In the genomic region with DNA sequence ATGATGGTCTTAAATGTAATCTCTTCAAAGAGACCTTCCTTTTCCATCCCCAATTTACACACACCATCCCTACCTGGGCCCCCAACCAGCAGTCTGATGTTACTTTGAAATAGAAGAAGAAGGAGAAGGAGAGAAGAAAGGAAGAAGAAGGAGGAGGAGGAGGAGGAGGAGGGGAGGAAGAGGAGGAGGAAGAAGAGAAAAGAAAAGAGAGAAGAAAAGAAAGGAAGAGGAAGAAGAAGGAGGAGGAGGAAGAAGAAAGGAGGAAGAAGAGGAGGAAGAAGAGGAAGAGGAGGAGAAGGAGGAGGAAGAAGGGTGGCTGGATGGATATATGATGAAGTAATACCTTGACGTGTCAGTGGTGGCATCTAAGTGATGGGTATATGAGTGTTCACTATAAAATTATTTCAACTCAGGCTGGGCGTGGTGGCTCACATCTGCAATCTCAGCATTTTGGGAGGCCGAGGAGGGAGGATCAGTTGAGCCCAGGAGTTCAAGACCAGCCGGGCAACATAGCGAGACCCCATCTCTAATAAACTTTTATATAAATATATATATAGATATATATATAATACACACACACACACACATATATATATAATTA, we compare ENCODE assay signal across 19 cellular contexts. TPM values are rescaled to one million over a fixed set of nuclear protein-coding genes. Genes with fewer than 3 reads are reported as not detected.
DNase-seq lines count a peak whose midpoint lies in the region; ATAC-seq and TF ChIP-seq lines count a peak whose summit lies in the region.
"Had no signal": no experiment of that assay in that cellular context is flagged by ENCODE, and none has a peak within 500 bp of the region (broad histone marks: within the 10 kb centered on the region; RNA-seq: fewer than 3 reads in every experiment).

No MANE protein-coding gene starts in this region.

- intact Hi-C loops in dorsolateral prefrontal cortex (cut with DNase I), result loop anchor here in 1 of 2 donors (10.0 kb wide), 1 partner anchor 270 kb away; no protein-coding TSS in a partner anchor
- intact Hi-C loops in left cardiac atrium (cut with DNase I), result loop anchor here (5.0 to 10.0 kb wide), 2 partner anchors 130 to 212 kb away; partner anchors contain the start of gene NCCRP1 (in 1 of the 2)

- CTCF ChIA-PET in HEK293 (lab: Yijun Ruan, JAX), result interaction anchor here (0.7 to 2.7 kb wide), 2 partner anchors 112 to 202 kb away, joined by 3 to 12 read pairs; no protein-coding TSS in a partner anchor

- no peaks in the 10 kb centered on the region; a peak in 1 of 3 replicates for H3K36me3 ChIP-seq in HEK293 (ENCODE audit: control insufficient read depth in 2 of 2, insufficient read depth in 1 of 2, low read length in 2 of 2)

- POLR2A ChIA-PET in HEK293 (lab: Yijun Ruan, JAX), result no interaction called here

- no peak overlapping the region for H3K4me3 Mint-ChIP-seq in activated naive CD8-positive, alpha-beta T cell
- no peak overlapping the region for H3K4me3 Mint-ChIP-seq in activated naive CD8-positive, alpha-beta T cell treated with anti-CD3 and anti-CD28 coated beads for 36 hours
- H3K4me3 Mint-ChIP-seq in glutamatergic neuron (ENCODE audit: unreplicated experiment), result no peak overlapping the region

- ATAC-seq in left cardiac atrium, result no peak

- H3K27ac ChIP-seq in HEK293 (ENCODE audit: extremely low read depth, low read depth, low read length) (no peak overlapping the region), dorsolateral prefrontal cortex (no peak overlapping the region)
- H3K27ac ChIP-seq: RWPE1 had no signal

- H3K27me3 Mint-ChIP-seq in activated naive CD8-positive, alpha-beta T cell, result no peaks in the 10 kb centered on the region
- no peaks in the 10 kb centered on the region for H3K27me3 Mint-ChIP-seq in activated naive CD8-positive, alpha-beta T cell treated with anti-CD3 and anti-CD28 coated beads for 36 hours
- H3K27me3 Mint-ChIP-seq in glutamatergic neuron (ENCODE audit: unreplicated experiment), result peaks cover 20% of the 10 kb centered on the region

- H3K27me3 ChIP-seq in dorsolateral prefrontal cortex, result no peaks in the 10 kb centered on the region

- H3K27ac Mint-ChIP-seq in activated naive CD8-positive, alpha-beta T cell, result peak overlapping the region; percentile 34
- no peak overlapping the region for H3K27ac Mint-ChIP-seq in activated naive CD8-positive, alpha-beta T cell treated with anti-CD3 and anti-CD28 coated beads for 36 hours
- peak overlapping the region; percentile 33 for H3K27ac Mint-ChIP-seq in glutamatergic neuron (ENCODE audit: unreplicated experiment)

- no peak for DNase-seq in activated naive CD8-positive, alpha-beta T cell treated with anti-CD3 and anti-CD28 coated beads for 36 hours
- DNase-seq in glutamatergic neuron, result no peak
- no peak for DNase-seq in dorsolateral prefrontal cortex
- no peak for DNase-seq in left cardiac atrium
- no peak for DNase-seq in NCI-H2227 (lab: John Stamatoyannopoulos, UW; ENCODE audit: unreplicated experiment)
- DNase-seq: C1 segment of cervical spinal cord, DMS 273 treated with DMSO at 0.1 percent for 48 hours, DND-41, KBM-7, NCI-H1417 treated with DMSO at 0.1 percent for 48 hours, NCI-H187 treated with DMSO at 0.1 percent for 48 hours, NCI-H345, NCI-H524 treated with DMSO at 0.1 percent for 48 hours, SIG-M5 had no signal

- no peaks in the 10 kb centered on the region for H3K9me3 ChIP-seq in HEK293 (ENCODE audit: control insufficient read depth, insufficient read depth, low read depth, low read length)

- peaks cover 36% of the 10 kb centered on the region for H3K4me1 Mint-ChIP-seq in activated naive CD8-positive, alpha-beta T cell (ENCODE audit: low read depth)
- H3K4me1 Mint-ChIP-seq in activated naive CD8-positive, alpha-beta T cell treated with anti-CD3 and anti-CD28 coated beads for 36 hours, result peaks cover 22% of the 10 kb centered on the region
- peaks cover 19% of the 10 kb centered on the region for H3K4me1 Mint-ChIP-seq in glutamatergic neuron (ENCODE audit: low read depth, unreplicated experiment)

- no peak for TF ChIP-seq CTCF in HEK293 (tag by site-specific recombination; IDR thresholded peaks at IDR 0.05)
- TF ChIP-seq CTCF in glutamatergic neuron (IDR thresholded peaks at IDR 0.05; ENCODE audit: partially characterized antibody, unreplicated experiment), result no peak
- no peak for TF ChIP-seq CTCF in dorsolateral prefrontal cortex (IDR thresholded peaks at IDR 0.05 in 54 of 56, conservative IDR thresholded peaks at IDR 0.05 in 2 of 56; ENCODE audit: low read depth in 1 of 56, partially characterized antibody in 56 of 56)

- H3K4me1 ChIP-seq in HEK293 (ENCODE audit: control insufficient read depth, insufficient read depth, low read length), result peaks cover 5% of the 10 kb centered on the region

- H3K36me3 Mint-ChIP-seq in activated naive CD8-positive, alpha-beta T cell, result no peaks in the 10 kb centered on the region
- H3K36me3 Mint-ChIP-seq in activated naive CD8-positive, alpha-beta T cell treated with anti-CD3 and anti-CD28 coated beads for 36 hours, result peaks cover 12% of the 10 kb centered on the region
- no peaks in the 10 kb centered on the region for H3K36me3 Mint-ChIP-seq in glutamatergic neuron (ENCODE audit: unreplicated experiment)

- H3K4me3 ChIP-seq in HEK293 (ENCODE audit: low read depth, low read length) (no peak overlapping the region), dorsolateral prefrontal cortex (no peak overlapping the region)

- no peaks in the 10 kb centered on the region for H3K9me3 Mint-ChIP-seq in activated naive CD8-positive, alpha-beta T cell (ENCODE audit: low read depth)
- no peaks in the 10 kb centered on the region for H3K9me3 Mint-ChIP-seq in activated naive CD8-positive, alpha-beta T cell treated with anti-CD3 and anti-CD28 coated beads for 36 hours
- peaks cover 25% of the 10 kb centered on the region for H3K9me3 Mint-ChIP-seq in glutamatergic neuron (ENCODE audit: unreplicated experiment)

TF ChIP-seq in HEK293, 187 proteins besides CTCF, POLR2A, EP300 and RAD21 (continues in another document):
- no peak for TF ChIP-seq ZNF341 (tag by site-specific recombination; IDR thresholded peaks at IDR 0.05; ENCODE audit: low read depth)
- peak; percentile 99 for TF ChIP-seq ZNF366 (tag by site-specific recombination; conservative IDR thresholded peaks at IDR 0.05)
- TF ChIP-seq PRDM1 (tag by site-specific recombination; IDR thresholded peaks at IDR 0.05), result peak; percentile 73
- peak; percentile 56; the same call in 1 of the 2 replicates for TF ChIP-seq KLF8 (tag by site-specific recombination; IDR thresholded peaks at IDR 0.05)
- peak; percentile 95 for TF ChIP-seq EGR2 (tag by site-specific recombination; IDR thresholded peaks at IDR 0.05; ENCODE audit: low read depth)
- peak; percentile 100 for TF ChIP-seq ZNF513 (tag by site-specific recombination; IDR thresholded peaks at IDR 0.05)
- no peak for TF ChIP-seq ZBTB10 (tag by site-specific recombination; IDR thresholded peaks at IDR 0.05)

RNA-seq across cellular contexts. Expression of gene LRFN1, which starts 3.7 kb away (rescaled TPM):
- total RNA-seq in activated naive CD8-positive, alpha-beta T cell treated with anti-CD3 and anti-CD28 coated beads for 36 hours, result 1 to 10 TPM; 4.6 to 5.1 TPM
- total RNA-seq in glutamatergic neuron (ENCODE audit: unreplicated experiment) (56.3 TPM), dorsolateral prefrontal cortex (10 to 100 TPM in 115 of 120 experiments, 1 to 10 TPM in 5; 6.4 to 25.4 (median 16.9) TPM), left cardiac atrium (1 to 10 TPM in 1 of 2 donors, under 1 TPM in 1; 0.55 to 1.4 TPM)

RNA-seq across cellular contexts. Expression of gene GMFG, which starts 11.5 kb away (rescaled TPM):
- total RNA-seq in activated naive CD8-positive, alpha-beta T cell treated with anti-CD3 and anti-CD28 coated beads for 36 hours, result 100 to 1,000 TPM; 232 to 240 TPM
- total RNA-seq in glutamatergic neuron (ENCODE audit: unreplicated experiment) (1.2 TPM), dorsolateral prefrontal cortex (10 to 100 TPM in 94 of 120 experiments, 1 to 10 TPM in 26; 4.4 to 36.5 (median 12.4) TPM), left cardiac atrium (10 to 100 TPM; 29.6 to 43.8 TPM)
- total RNA-seq: G401 had no signal

RNA-seq across cellular contexts. Expression of gene SAMD4B, which starts 17.9 kb away (rescaled TPM):
- total RNA-seq in activated naive CD8-positive, alpha-beta T cell treated with anti-CD3 and anti-CD28 coated beads for 36 hours, result 10 to 100 TPM; 36.2 to 36.5 TPM
- 119 TPM for total RNA-seq in glutamatergic neuron (ENCODE audit: unreplicated experiment)
- total RNA-seq in dorsolateral prefrontal cortex, result 100 to 1,000 TPM; 107 to 294 (median 153) TPM
- total RNA-seq in left cardiac atrium, result 10 to 100 TPM; 44.5 to 72.2 TPM

RNA-seq across cellular contexts. Expression of gene IFNL1, which starts 28.1 kb away (rescaled TPM):
- total RNA-seq in activated naive CD8-positive, alpha-beta T cell treated with anti-CD3 and anti-CD28 coated beads for 36 hours, result not detected
- not detected for total RNA-seq in glutamatergic neuron (ENCODE audit: unreplicated experiment)
- total RNA-seq in dorsolateral prefrontal cortex, result not detected
- total RNA-seq in left cardiac atrium, result not detected
- total RNA-seq: G401, H4 had no signal

RNA-seq across cellular contexts. Expression of gene IFNL2, which starts 56.1 kb away (rescaled TPM):
- not detected for total RNA-seq in activated naive CD8-positive, alpha-beta T cell treated with anti-CD3 and anti-CD28 coated beads for 36 hours
- total RNA-seq in glutamatergic neuron (ENCODE audit: unreplicated experiment) (not detected), dorsolateral prefrontal cortex (not detected), left cardiac atrium (not detected)
- total RNA-seq: G401, H4 had no signal

Comparison
In these comparisons a context has a peak if more than half of its experiments do, and no peak if none do; other contexts are left out.
1. RNA of gene GMFG, which starts 11.5 kb away (total RNA-seq): 232 to 240 TPM in activated naive CD8-positive, alpha-beta T cell treated with anti-CD3 and anti-CD28 coated beads for 36 hours; 29.6 to 43.8 TPM in left cardiac atrium, 4.4 to 36.5 TPM in dorsolateral prefrontal cortex and 1.2 TPM in glutamatergic neuron (single experiment); every median in the first group is over 4 times any median in the second.